ENCODE assay signal across 8 cellular contexts in the genomic region with DNA sequence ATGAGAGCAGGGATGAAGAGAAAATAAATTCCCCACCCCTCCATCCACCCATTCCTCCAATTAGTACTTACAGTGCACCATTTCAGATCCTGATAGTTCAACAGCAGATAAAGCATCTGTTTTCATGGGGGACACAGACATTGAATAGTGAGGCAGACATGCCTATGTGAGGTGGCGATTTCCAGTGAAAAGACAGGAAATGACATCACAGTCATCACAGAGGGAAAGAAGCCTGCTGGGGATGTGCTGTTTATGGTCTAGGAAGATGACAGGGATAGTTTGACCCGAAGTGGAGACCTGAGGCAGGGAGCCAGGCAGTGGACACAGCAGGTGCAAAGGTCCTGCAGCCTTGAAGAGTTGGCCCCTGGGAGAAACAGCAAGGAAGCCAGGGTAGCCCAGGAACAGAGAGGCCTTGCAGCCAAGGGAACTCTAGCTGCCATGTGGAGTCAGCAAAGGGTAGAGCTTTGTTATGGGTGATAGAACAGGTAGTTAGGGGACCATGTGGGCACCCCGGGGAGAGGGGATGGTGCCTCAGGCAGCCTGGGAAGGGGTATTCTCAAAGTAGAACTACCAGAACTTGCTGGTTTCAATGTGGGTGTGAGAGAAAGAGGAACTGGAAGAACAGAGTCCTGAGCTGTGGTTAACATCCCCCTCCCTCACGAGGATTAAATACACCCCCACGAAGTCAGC.
A peak's percentile ranks its signal among the peaks of the same experiment; 100 is the strongest.
DNase-seq lines count a peak whose midpoint lies in the region; ATAC-seq and TF ChIP-seq lines count a peak whose summit lies in the region.

No MANE protein-coding gene starts in this region.

- DNase-seq in T-helper 17 cell (no peak), sciatic nerve (ENCODE audit: low spot score) (no peak), ovary (no peak), foreskin keratinocyte (no peak), NCI-H1417 treated with DMSO at 0.1 percent for 48 hours (lab: John Stamatoyannopoulos, UW) (no peak)

- no peaks in the 10 kb centered on the region for H3K36me3 Mint-ChIP-seq in T-helper 17 cell (ENCODE audit: low read depth)

- ATAC-seq in GM19351 (IDR thresholded peaks at IDR 0.05; ENCODE audit: unreplicated experiment), result peak; percentile 56
- peak; percentile 57 for ATAC-seq in HG03066 (IDR thresholded peaks at IDR 0.05; ENCODE audit: low read depth, unreplicated experiment)
- ATAC-seq in T-helper 17 cell, result peak; percentile 28
- no peak for ATAC-seq in sciatic nerve
- ATAC-seq in foreskin keratinocyte, result no peak

- no peak for TF ChIP-seq POLR2A in ovary (IDR thresholded peaks at IDR 0.05)

- H3K4me1 ChIP-seq in ovary (ENCODE audit: insufficient read depth) (no peaks in the 10 kb centered on the region), foreskin keratinocyte (no peaks in the 10 kb centered on the region)

- H3K4me3 Mint-ChIP-seq in T-helper 17 cell, result no peak overlapping the region

- peaks cover 41% of the 10 kb centered on the region for H3K4me1 Mint-ChIP-seq in T-helper 17 cell

- 70 to 88% (median 80%) methylated on average over 5 of the region's 5 CpGs for WGBS in ovary, 3 donors

- TF ChIP-seq CTCF in ovary (IDR thresholded peaks at IDR 0.05) (no peak), foreskin keratinocyte (conservative IDR thresholded peaks at IDR 0.05) (no peak)

- H3K36me3 ChIP-seq in ovary, result no peaks in the 10 kb centered on the region

- H3K9me3 ChIP-seq in T-helper 17 cell (ENCODE audit: control insufficient read depth, low read length, poor library complexity, severe bottlenecking) (no peaks in the 10 kb centered on the region), ovary (no peaks in the 10 kb centered on the region)

- no peak overlapping the region for H3K27ac ChIP-seq in ovary
- no peak overlapping the region for H3K27ac ChIP-seq in foreskin keratinocyte

- no peaks in the 10 kb centered on the region for H3K27me3 Mint-ChIP-seq in T-helper 17 cell

- intact Hi-C loops in sciatic nerve (cut with DNase I), result no loop called here
- intact Hi-C loops in ovary (cut with DNase I), result no loop called here

- no peak for TF ChIP-seq EP300 in ovary (IDR thresholded peaks at IDR 0.05)

- H3K27me3 ChIP-seq in ovary (no peaks in the 10 kb centered on the region), foreskin keratinocyte (no peaks in the 10 kb centered on the region)

- H3K4me3 ChIP-seq in GM08714 (ENCODE audit: low read length) (peak overlapping the region; percentile 1; the same call in 1 of the 2 replicates), ovary (no peak overlapping the region)

- no peak overlapping the region for H3K27ac Mint-ChIP-seq in T-helper 17 cell

Comparison
In these comparisons a context has a peak if more than half of its experiments do, and no peak if none do; other contexts are left out.
1. ATAC-seq: peak in GM19351 (single experiment), HG03066 (single experiment) and T-helper 17 cell (single experiment); none in sciatic nerve (single experiment) and foreskin keratinocyte (single experiment).